ENCODE assay signal across 8 cellular contexts in genomic region chr6:34912715-34913464, GRCh38. TPM values are rescaled to one million over a fixed set of nuclear protein-coding genes. Genes with fewer than 3 reads are reported as not detected.
DNase-seq lines count a peak whose midpoint lies in the region; TF ChIP-seq lines count a peak whose summit lies in the region.

No MANE protein-coding gene starts in this region.

- in situ Hi-C loops in astrocyte of the cerebellum (cut with HindIII; ENCODE audit: low sequenced_read_pairs): no loop called here

- no peak for TF ChIP-seq CTCF in astrocyte of the cerebellum (IDR thresholded peaks at IDR 0.05; ENCODE audit: low read depth, low read length, missing control alignments)

- no peak overlapping the region for H3K4me3 ChIP-seq in astrocyte of the cerebellum (ENCODE audit: low read depth, low read length)

- DNase-seq in stimulated activated CD4-positive, alpha-beta T cell treated with anti-CD3 and anti-CD28 coated beads, Interleukin-15, amount 100 ng/mL, for 24 hours: peak; percentile 47
- DNase-seq in stimulated activated CD4-positive, alpha-beta T cell treated with anti-CD3 and anti-CD28 coated beads, Interleukin-12 subunit alpha, Interleukin-12 subunit beta, amount 100 ng/mL, for 4 hours: no peak
- DNase-seq in M059J (ENCODE audit: low read depth) (peak; percentile 95), astrocyte of the cerebellum (ENCODE audit: low read depth) (peak; percentile 86), cerebellar cortex (ENCODE audit: low spot score) (no peak), NCI-H1417 (lab: John Stamatoyannopoulos, UW) (no peak), foreskin melanocyte (no peak)
- DNase-seq in stimulated activated CD8-positive, alpha-beta memory T cell treated with anti-CD3 and anti-CD28 coated beads, Interleukin-15, amount 100 ng/mL, for 48 hours (ENCODE audit: low read depth in 2 of 2): peak; percentile 18 to 22

RNA-seq across cellular contexts. Expression of gene ANKS1A, which starts 23.8 kb away (rescaled TPM):
- 13.5 and 18.4 TPM in 2 replicates for total RNA-seq in M059J (2014; rRNA removed; shearing (Covaris generic))

RNA-seq across cellular contexts. Expression of gene TAF11, which starts 25.0 kb away (rescaled TPM):
- 55.9 and 78.5 TPM in 2 replicates for total RNA-seq in M059J (2014; rRNA removed; shearing (Covaris generic))

Comparison
In these comparisons a context has a peak if more than half of its experiments do, and no peak if none do; other contexts are left out.
1. DNase-seq: peak in stimulated activated CD4-positive, alpha-beta T cell treated with anti-CD3 and anti-CD28 coated beads, Interleukin-15, amount 100 ng/mL, for 24 hours (single experiment), M059J (single experiment), astrocyte of the cerebellum (single experiment) and stimulated activated CD8-positive, alpha-beta memory T cell treated with anti-CD3 and anti-CD28 coated beads, Interleukin-15, amount 100 ng/mL, for 48 hours (2 of 2); none in stimulated activated CD4-positive, alpha-beta T cell treated with anti-CD3 and anti-CD28 coated beads, Interleukin-12 subunit alpha, Interleukin-12 subunit beta, amount 100 ng/mL, for 4 hours (single experiment), cerebellar cortex (single experiment), NCI-H1417 (0 of 3) and foreskin melanocyte (single experiment).